In the genomic region with DNA sequence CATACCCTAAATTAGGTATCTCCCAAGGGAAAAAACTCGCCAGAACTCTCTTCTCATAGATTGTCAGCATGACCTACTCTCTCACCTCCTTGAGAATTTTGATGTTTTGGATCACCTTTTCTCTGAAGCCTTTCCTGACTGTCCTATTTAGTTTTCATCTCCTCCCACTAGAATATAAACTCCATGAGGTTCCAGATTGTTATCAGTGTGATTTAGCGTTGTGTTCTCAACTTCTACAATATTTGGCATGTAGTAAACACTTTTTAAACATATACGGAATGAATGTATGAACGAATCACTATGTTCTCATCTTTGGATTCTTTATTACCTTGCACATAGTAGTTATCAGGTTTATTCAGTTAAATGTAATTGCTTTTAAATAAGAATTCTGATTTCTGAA, we compare ENCODE assay signal across 1 cellular context.
TF ChIP-seq lines count a peak whose summit lies in the region.

No MANE protein-coding gene starts in this region.

TF ChIP-seq in endothelial cell of umbilical vein, 7 proteins besides CTCF, POLR2A, EP300 and RAD21:
- TF ChIP-seq MYC (IDR thresholded peaks at IDR 0.05; ENCODE audit: low read depth, low read length) (no peak), GATA2 (IDR thresholded peaks at IDR 0.05; ENCODE audit: insufficient read depth, insufficient read length, low read depth, low read length) (peak; percentile 21), FOS (IDR thresholded peaks at IDR 0.05; ENCODE audit: borderline replicate concordance, insufficient read depth, low read length) (no peak), JUN (IDR thresholded peaks at IDR 0.05; ENCODE audit: borderline replicate concordance, insufficient read depth, insufficient read length, low read depth) (no peak)
